In the genomic region with DNA sequence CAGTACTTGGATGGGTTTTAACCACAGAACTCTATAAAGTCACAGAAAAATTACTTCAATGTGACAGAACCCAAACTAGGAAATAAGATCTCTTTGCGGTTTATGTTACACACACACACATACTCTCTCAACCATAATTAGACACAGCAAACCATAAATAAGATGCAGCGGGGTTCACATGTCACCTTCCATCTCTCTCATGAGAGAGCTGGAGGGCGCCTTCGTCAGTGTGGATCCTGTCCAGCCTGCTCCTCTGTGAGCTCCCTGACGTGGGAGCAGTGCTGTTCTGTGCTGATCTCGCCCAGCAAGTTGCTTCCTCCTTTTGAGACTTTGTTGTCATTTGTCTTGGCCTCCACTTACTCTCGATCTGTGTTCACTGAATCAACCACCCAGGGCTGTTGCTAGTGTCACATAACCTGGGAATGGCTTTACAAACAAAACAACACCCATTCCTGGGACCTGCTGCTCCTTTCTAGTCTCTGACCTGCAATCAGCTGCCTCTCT, we compare ENCODE assay signal across 8 cellular contexts.
DNase-seq lines count a peak whose midpoint lies in the region; ATAC-seq lines count a peak whose summit lies in the region.

No MANE protein-coding gene starts in this region.

- H3K27me3 ChIP-seq in CD4-positive, alpha-beta memory T cell (ENCODE audit: insufficient read depth, low read length) = no peaks in the 10 kb centered on the region

- H3K9me3 Mint-ChIP-seq in CD4-positive, alpha-beta memory T cell = peaks cover 0 to 8% (median 5%) of the 10 kb centered on the region in 8 donors
- H3K9me3 Mint-ChIP-seq in activated naive CD8-positive, alpha-beta T cell treated with anti-CD3 and anti-CD28 coated beads for 36 hours = peaks cover 8% of the 10 kb centered on the region

- no peaks in the 10 kb centered on the region for H3K36me3 ChIP-seq in CD4-positive, alpha-beta memory T cell (ENCODE audit: insufficient read depth, low read length)

- CTCF ChIA-PET in CD4-positive, alpha-beta memory T cell (lab: Charles Lee; ENCODE audit: partially characterized antibody) = no interaction called here

- intact Hi-C loops in CD4-positive, alpha-beta memory T cell (cut with micrococcal nuclease) = no loop called here

- no peak overlapping the region for H3K4me3 ChIP-seq in CD4-positive, alpha-beta memory T cell (ENCODE audit: low read length in 2 of 2)

- H3K9me3 ChIP-seq in CD4-positive, alpha-beta memory T cell (ENCODE audit: control insufficient read depth in 1 of 2, low read length in 2 of 2) = no peaks in the 10 kb centered on the region

- H3K4me1 ChIP-seq in CD4-positive, alpha-beta memory T cell (ENCODE audit: insufficient read depth, low read length) = peaks cover 12% of the 10 kb centered on the region

- H3K36me3 Mint-ChIP-seq in CD4-positive, alpha-beta memory T cell = no peaks in the 10 kb centered on the region
- no peaks in the 10 kb centered on the region for H3K36me3 Mint-ChIP-seq in activated naive CD8-positive, alpha-beta T cell treated with anti-CD3 and anti-CD28 coated beads for 36 hours

- peaks cover 5 to 8% (median 7%) of the 10 kb centered on the region in 4 donors for H3K4me1 Mint-ChIP-seq in CD4-positive, alpha-beta memory T cell
- H3K4me1 Mint-ChIP-seq in activated naive CD8-positive, alpha-beta T cell treated with anti-CD3 and anti-CD28 coated beads for 36 hours = peaks cover 16% of the 10 kb centered on the region

- no peak overlapping the region for H3K27ac ChIP-seq in CD4-positive, alpha-beta memory T cell (ENCODE audit: low read depth, low read length)

- POLR2A ChIA-PET in CD4-positive, alpha-beta memory T cell (lab: Charles Lee; ENCODE audit: partially characterized antibody) = interaction anchor here (1.2 kb wide), 1 partner anchor 11 kb away, joined by 4 read pairs; no protein-coding TSS in a partner anchor

- H3K27me3 Mint-ChIP-seq in CD4-positive, alpha-beta memory T cell = peaks cover 8 to 9% of the 10 kb centered on the region in 2 donors
- H3K27me3 Mint-ChIP-seq in activated naive CD8-positive, alpha-beta T cell treated with anti-CD3 and anti-CD28 coated beads for 36 hours = no peaks in the 10 kb centered on the region

- in situ Hi-C loops in G401 (cut with HindIII; ENCODE audit: low sequenced_read_pairs) = no loop called here

- DNase-seq in CD4-positive, alpha-beta memory T cell = no peak
- DNase-seq in GM19238 (ENCODE audit: insufficient read length, low spot score) (peak; percentile 25), stromal cell of bone marrow (ENCODE audit: low read depth) (peak; percentile 9), G401 (ENCODE audit: low spot score) (no peak), NCI-H2227 treated with DMSO at 0.1 percent for 48 hours (lab: John Stamatoyannopoulos, UW) (no peak), GOT3 (lab: John Stamatoyannopoulos, UW) (no peak)
- no peak for DNase-seq in activated naive CD8-positive, alpha-beta T cell treated with anti-CD3 and anti-CD28 coated beads for 36 hours

- H3K27ac Mint-ChIP-seq in CD4-positive, alpha-beta memory T cell = peak overlapping the region in 4 of 7 donors; percentile 3 to 70 (median 40)
- H3K27ac Mint-ChIP-seq in activated naive CD8-positive, alpha-beta T cell treated with anti-CD3 and anti-CD28 coated beads for 36 hours = peak overlapping the region; percentile 49

- peak overlapping the region in 6 of 8 donors; percentile 14 to 72 (median 50) for H3K4me3 Mint-ChIP-seq in CD4-positive, alpha-beta memory T cell
- peak overlapping the region; percentile 19 for H3K4me3 Mint-ChIP-seq in activated naive CD8-positive, alpha-beta T cell treated with anti-CD3 and anti-CD28 coated beads for 36 hours

- ATAC-seq in HG03460 (IDR thresholded peaks at IDR 0.05; ENCODE audit: unreplicated experiment) = peak; percentile 81

Comparison
In these comparisons a context has a peak if more than half of its experiments do, and no peak if none do; other contexts are left out.
1. DNase-seq: peak in GM19238 (single experiment) and stromal cell of bone marrow (single experiment); none in CD4-positive, alpha-beta memory T cell (0 of 5), activated naive CD8-positive, alpha-beta T cell treated with anti-CD3 and anti-CD28 coated beads for 36 hours (single experiment), G401 (single experiment), NCI-H2227 treated with DMSO at 0.1 percent for 48 hours (single experiment) and GOT3 (single experiment).